ENCODE assay signal across 16 cellular contexts in genomic region chr1:221704291-221704690, GRCh38. TPM values are rescaled to one million over a fixed set of nuclear protein-coding genes. Genes with fewer than 3 reads are reported as not detected.
A peak's percentile ranks its signal among the peaks of the same experiment; 100 is the strongest.
DNase-seq lines count a peak whose midpoint lies in the region; ATAC-seq lines count a peak whose summit lies in the region.
"Had no signal": no experiment of that assay in that cellular context is flagged by ENCODE, and none has a peak within 500 bp of the region (broad histone marks: within the 10 kb centered on the region; RNA-seq: fewer than 3 reads in every experiment).

No MANE protein-coding gene starts in this region.

- peak overlapping the region; percentile 30; the same call in 1 of the 2 replicates for H3K27ac ChIP-seq in GM23248
- peak overlapping the region; percentile 46 for H3K27ac ChIP-seq in stomach smooth muscle (ENCODE audit: low read length)
- H3K27ac ChIP-seq: HL-60 had no signal

- peaks cover 28% of the 10 kb centered on the region for H3F3A ChIP-seq in GM23248 (ENCODE audit: insufficient read depth)

- no peak for ATAC-seq in naive thymus-derived CD8-positive, alpha-beta T cell
- ATAC-seq: stimulated activated naive CD8-positive, alpha-beta T cell treated with anti-CD3 and anti-CD28 coated beads, Interleukin-15, amount 100 ng/mL, for 72 hours had no signal

- no peak overlapping the region for H3K4me3 ChIP-seq in GM23248
- H3K4me3 ChIP-seq in stomach smooth muscle (ENCODE audit: low read length in 2 of 2), result no peak overlapping the region

- 60 to 86% methylated on average over 1 of the region's 1 CpG for WGBS in GM23248 (ENCODE audit: low coverage in 1 of 2, low lambda C conversion rate in 2 of 2, missing lambda C conversion rate in 2 of 2), 2 experiments

- H3K4me3 Mint-ChIP-seq in activated CD4-positive, alpha-beta memory T cell treated with anti-CD3 and anti-CD28 coated beads, Interleukin-2, amount 10 ng/mL, durations not matched to agents 7 days and 5 days, result no peak overlapping the region
- H3K4me3 Mint-ChIP-seq in naive thymus-derived CD8-positive, alpha-beta T cell, result no peak overlapping the region
- H3K4me3 Mint-ChIP-seq: HFFc6; stimulated activated naive CD8-positive, alpha-beta T cell treated with anti-CD3 and anti-CD28 coated beads, Interleukin-15, amount 100 ng/mL, for 72 hours had no signal

- DNase-seq in GM23248 (peak; percentile 62), SIG-M5 (lab: John Stamatoyannopoulos, UW) (peak; percentile 36), fibroblast of the conjunctiva (ENCODE audit: low read depth) (peak; percentile 29)
- DNase-seq in activated CD4-positive, alpha-beta memory T cell treated with anti-CD3 and anti-CD28 coated beads, Interleukin-2, amount 10 ng/mL, durations not matched to agents 7 days and 5 days, result no peak
- DNase-seq in naive thymus-derived CD8-positive, alpha-beta T cell, result no peak
- no peak for DNase-seq in activated CD4-positive, CD25-positive, alpha-beta regulatory T cell (lab: John Stamatoyannopoulos, UW)
- DNase-seq: activated naive CD4-positive, alpha-beta T cell treated with Interleukin-2 at 50 U/mL for 16 hours; head of caudate nucleus; HFFc6; KG1; NCI-H1436; NCI-H345; occipital lobe; stimulated activated naive CD8-positive, alpha-beta T cell treated with anti-CD3 and anti-CD28 coated beads, Interleukin-15, amount 100 ng/mL, for 72 hours had no signal

- H3K4me1 ChIP-seq in GM23248 (ENCODE audit: insufficient read depth) (peaks cover 33% of the 10 kb centered on the region), stomach smooth muscle (ENCODE audit: control insufficient read depth, insufficient read depth, low read length) (peaks cover 21% of the 10 kb centered on the region)

- H3K36me3 Mint-ChIP-seq in activated CD4-positive, alpha-beta memory T cell treated with anti-CD3 and anti-CD28 coated beads, Interleukin-2, amount 10 ng/mL, durations not matched to agents 7 days and 5 days (ENCODE audit: low read depth), result peaks cover 65% of the 10 kb centered on the region
- H3K36me3 Mint-ChIP-seq in naive thymus-derived CD8-positive, alpha-beta T cell, result peaks cover 15 to 40% (median 34%) of the 10 kb centered on the region in 3 donors

- H3K27me3 ChIP-seq in GM23248 (replicated peaks; ENCODE audit: insufficient read depth) (no peaks in the 10 kb centered on the region), stomach smooth muscle (ENCODE audit: control insufficient read depth in 1 of 2, insufficient read depth in 2 of 2, low read length in 2 of 2) (no peaks in the 10 kb centered on the region)

- H3K9me3 ChIP-seq in GM23248 (ENCODE audit: low read depth) (no peaks in the 10 kb centered on the region), stomach smooth muscle (ENCODE audit: control insufficient read depth in 2 of 2, low read length in 2 of 2) (no peaks in the 10 kb centered on the region)

- H3K27ac Mint-ChIP-seq in activated CD4-positive, alpha-beta memory T cell treated with anti-CD3 and anti-CD28 coated beads, Interleukin-2, amount 10 ng/mL, durations not matched to agents 7 days and 5 days, result no peak overlapping the region
- H3K27ac Mint-ChIP-seq in naive thymus-derived CD8-positive, alpha-beta T cell, result no peak overlapping the region
- H3K27ac Mint-ChIP-seq: HFFc6; stimulated activated naive CD8-positive, alpha-beta T cell treated with anti-CD3 and anti-CD28 coated beads, Interleukin-15, amount 100 ng/mL, for 72 hours had no signal

- no peak overlapping the region for H3K4me2 ChIP-seq in GM23248 (ENCODE audit: unreplicated experiment)

- H3K9ac ChIP-seq in GM23248 (no peak overlapping the region), stomach smooth muscle (ENCODE audit: low read length in 2 of 2) (no peak overlapping the region)

- H3K9me3 Mint-ChIP-seq in activated CD4-positive, alpha-beta memory T cell treated with anti-CD3 and anti-CD28 coated beads, Interleukin-2, amount 10 ng/mL, durations not matched to agents 7 days and 5 days, result no peaks in the 10 kb centered on the region
- no peaks in the 10 kb centered on the region for H3K9me3 Mint-ChIP-seq in naive thymus-derived CD8-positive, alpha-beta T cell
- H3K9me3 Mint-ChIP-seq: HFFc6; stimulated activated naive CD8-positive, alpha-beta T cell treated with anti-CD3 and anti-CD28 coated beads, Interleukin-15, amount 100 ng/mL, for 72 hours had no signal

- in situ Hi-C loops in GM23248 (cut with MboI), result no loop called here

- no peaks in the 10 kb centered on the region for H3K9me2 ChIP-seq in GM23248 (ENCODE audit: insufficient read depth)

- no peaks in the 10 kb centered on the region for H4K20me1 ChIP-seq in GM23248 (ENCODE audit: insufficient read depth)

- no peaks in the 10 kb centered on the region for H3K27me3 Mint-ChIP-seq in activated CD4-positive, alpha-beta memory T cell treated with anti-CD3 and anti-CD28 coated beads, Interleukin-2, amount 10 ng/mL, durations not matched to agents 7 days and 5 days
- no peaks in the 10 kb centered on the region for H3K27me3 Mint-ChIP-seq in naive thymus-derived CD8-positive, alpha-beta T cell
- H3K27me3 Mint-ChIP-seq: stimulated activated naive CD8-positive, alpha-beta T cell treated with anti-CD3 and anti-CD28 coated beads, Interleukin-15, amount 100 ng/mL, for 72 hours had no signal

- CTCF ChIA-PET in activated CD4-positive, alpha-beta memory T cell treated with anti-CD3 and anti-CD28 coated beads, Interleukin-2, amount 10 ng/mL, durations not matched to agents 7 days and 5 days (lab: Charles Lee), result no interaction called here

- H3K4me1 Mint-ChIP-seq in activated CD4-positive, alpha-beta memory T cell treated with anti-CD3 and anti-CD28 coated beads, Interleukin-2, amount 10 ng/mL, durations not matched to agents 7 days and 5 days, result peaks cover 33% of the 10 kb centered on the region
- peaks cover 7 to 36% (median 15%) of the 10 kb centered on the region in 4 donors for H3K4me1 Mint-ChIP-seq in naive thymus-derived CD8-positive, alpha-beta T cell

- H3K79me2 ChIP-seq in GM23248 (ENCODE audit: insufficient read depth), result peaks cover 39% of the 10 kb centered on the region

- H3K36me3 ChIP-seq in GM23248 (ENCODE audit: low read depth) (peaks cover 23% of the 10 kb centered on the region), stomach smooth muscle (ENCODE audit: control insufficient read depth in 2 of 2, insufficient read depth in 2 of 2, low read length in 2 of 2) (peaks cover 3 to 23% of the 10 kb centered on the region in 2 donors)

- H2AFZ ChIP-seq in GM23248, result no peak overlapping the region

- POLR2A ChIA-PET in activated CD4-positive, alpha-beta memory T cell treated with anti-CD3 and anti-CD28 coated beads, Interleukin-2, amount 10 ng/mL, durations not matched to agents 7 days and 5 days (lab: Charles Lee), result interaction anchor here (0.8 to 3.2 kb wide), 2 partner anchors 8 to 38 kb away, joined by 3 to 10 read pairs; partner anchors contain the start of gene DUSP10
- POLR2A ChIA-PET in naive thymus-derived CD8-positive, alpha-beta T cell (lab: Charles Lee), result interaction anchor here (0.7 kb wide), 1 partner anchor 147 kb away, joined by 3 read pairs; no protein-coding TSS in a partner anchor

RNA-seq across cellular contexts. Expression of gene DUSP10, which starts 37.6 kb away (rescaled TPM):
- 10.5 and 19.3 TPM in 2 replicates for total RNA-seq in GM23248 (2014; rRNA removed; shearing (Covaris generic))
- 16.2 and 16.4 TPM in 2 replicates for polyA plus RNA-seq in GM23248 (2016; fragmentation: Nextera tagmentation; extraction: Ambion mirVana)
- total RNA-seq in activated CD4-positive, alpha-beta memory T cell treated with anti-CD3 and anti-CD28 coated beads, Interleukin-2, amount 10 ng/mL, durations not matched to agents 7 days and 5 days, result 10 to 100 TPM; 18.8 to 20.5 TPM
- 1 to 10 TPM; 2.7 to 4.2 TPM for total RNA-seq in naive thymus-derived CD8-positive, alpha-beta T cell
- 1 to 10 TPM; 1.4 to 4.4 (median 2.5) TPM for polyA plus RNA-seq in naive thymus-derived CD8-positive, alpha-beta T cell

Comparison
In these comparisons a context has a peak if more than half of its experiments do, and no peak if none do; other contexts are left out.
1. DNase-seq: peak in GM23248 (single experiment), SIG-M5 (single experiment) and fibroblast of the conjunctiva (single experiment); none in activated CD4-positive, alpha-beta memory T cell treated with anti-CD3 and anti-CD28 coated beads, Interleukin-2, amount 10 ng/mL, durations not matched to agents 7 days and 5 days (single experiment), naive thymus-derived CD8-positive, alpha-beta T cell (0 of 10) and activated CD4-positive, CD25-positive, alpha-beta regulatory T cell (0 of 4).